ENCODE assay signal across 18 cellular contexts in the genomic region with DNA sequence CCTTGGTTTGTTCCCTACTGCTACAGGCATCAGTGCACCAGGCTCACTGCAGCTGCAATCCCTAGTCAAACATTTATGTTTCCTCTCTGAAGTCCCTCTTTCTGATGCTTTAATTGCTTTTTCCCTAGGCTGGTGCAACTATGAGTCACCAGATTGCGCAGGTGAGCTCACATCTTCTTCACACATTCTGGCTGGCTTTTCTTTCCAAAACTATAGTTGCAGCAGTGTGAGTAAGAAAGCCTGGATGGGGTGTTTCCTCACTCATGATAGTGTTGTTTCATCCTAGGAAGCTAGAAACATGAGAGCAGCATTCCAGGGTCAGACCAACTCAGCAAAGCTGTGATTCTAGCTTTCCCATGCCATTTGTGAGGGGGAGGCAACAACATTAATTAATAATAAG.
DNase-seq lines count a peak whose midpoint lies in the region; ATAC-seq and TF ChIP-seq lines count a peak whose summit lies in the region.
"Had no signal": no experiment of that assay in that cellular context is flagged by ENCODE, and none has a peak within 500 bp of the region (broad histone marks: within the 10 kb centered on the region; RNA-seq: fewer than 3 reads in every experiment).

No MANE protein-coding gene starts in this region.

- H3K79me2 ChIP-seq in PC-3 (ENCODE audit: low read length): no peaks in the 10 kb centered on the region

- H3K9ac ChIP-seq in PC-3 (ENCODE audit: low read length): no peak overlapping the region
- H3K9ac ChIP-seq: BLaER1 treated with 17β-estradiol and CSF1 and Interleukin-3, amounts not matched to agents 10 nM and 100 nM had no signal

- H3K9me2 ChIP-seq in PC-3 (replicated peaks; ENCODE audit: low read length): no peaks in the 10 kb centered on the region

- H3F3A ChIP-seq in PC-3 (ENCODE audit: low read length, unreplicated experiment): no peaks in the 10 kb centered on the region

- intact Hi-C loops in PC-3 (cut with micrococcal nuclease) (no loop called here), left ventricle myocardium superior (cut with micrococcal nuclease) (no loop called here)

- no peaks in the 10 kb centered on the region for H3K27me3 ChIP-seq in PC-3 (ENCODE audit: low read length)
- H3K27me3 ChIP-seq: BLaER1 treated with 17β-estradiol and CSF1 and Interleukin-3, amounts not matched to agents 10 nM and 100 nM had no signal

- H3K4me1 ChIP-seq in PC-3 (ENCODE audit: insufficient read depth, low read length): no peaks in the 10 kb centered on the region

- CTCF ChIA-PET in PC-3 (lab: Charles Lee): no interaction called here

- H3K4me3 ChIP-seq in PC-3 (ENCODE audit: low read length) (no peak overlapping the region), epithelial cell of esophagus (ENCODE audit: low read length) (no peak overlapping the region), skeletal muscle cell (ENCODE audit: low read depth, low read length) (no peak overlapping the region)
- H3K4me3 ChIP-seq: BLaER1 treated with 17β-estradiol and CSF1 and Interleukin-3, amounts not matched to agents 10 nM and 100 nM had no signal

- H3K4me2 ChIP-seq in PC-3 (ENCODE audit: low read length): no peak overlapping the region
- H3K4me2 ChIP-seq: BLaER1 treated with 17β-estradiol and CSF1 and Interleukin-3, amounts not matched to agents 10 nM and 100 nM had no signal

- H3K27ac ChIP-seq in PC-3 (ENCODE audit: low read length): no peak overlapping the region
- H3K27ac ChIP-seq: BLaER1 treated with 17β-estradiol and CSF1 and Interleukin-3, amounts not matched to agents 10 nM and 100 nM; RWPE1 had no signal

- no TSS peak for BruUV-seq in PC-3 (replicated peaks; lab: Mats Ljungman, UMichigan)

- peak; percentile 34 for DNase-seq in DMS53 (lab: John Stamatoyannopoulos, UW)
- no peak for DNase-seq in DMS53 treated with DMSO at 0.1 percent for 48 hours (lab: John Stamatoyannopoulos, UW; ENCODE audit: unreplicated experiment)
- DNase-seq in PC-3: peak; percentile 5
- peak; percentile 52 for DNase-seq in epithelial cell of esophagus (ENCODE audit: low read depth)
- peak; percentile 86 for DNase-seq in skeletal muscle cell (ENCODE audit: low read depth)
- DNase-seq in putamen (ENCODE audit: low spot score): no peak
- DNase-seq in amniotic stem cell (lab: John Stamatoyannopoulos, UW): no peak
- DNase-seq in left ventricle myocardium superior: no peak
- DNase-seq: 8988T, DND-41, GF-D8, H9, Kasumi-1, NCI-H187 treated with DMSO at 0.1 percent for 48 hours, NCI-H2171, NCI-H446 treated with DMSO at 0.1 percent for 48 hours had no signal

- ATAC-seq in PC-3: no peak
- ATAC-seq in left ventricle myocardium superior: no peak

- POLR2A ChIA-PET in PC-3 (lab: Charles Lee; ENCODE audit: unreplicated experiment): no interaction called here

- no peaks in the 10 kb centered on the region for H4K20me1 ChIP-seq in PC-3 (ENCODE audit: low read length)
- H4K20me1 ChIP-seq: BLaER1 treated with 17β-estradiol and CSF1 and Interleukin-3, amounts not matched to agents 10 nM and 100 nM had no signal

- TF ChIP-seq CTCF in PC-3 (conservative IDR thresholded peaks at IDR 0.05; ENCODE audit: low read depth, low read length): no peak
- no peak for TF ChIP-seq CTCF in epithelial cell of esophagus (IDR thresholded peaks at IDR 0.05; ENCODE audit: insufficient read depth, low read depth, low read length, missing control alignments)

- no peaks in the 10 kb centered on the region for H3K36me3 ChIP-seq in PC-3 (ENCODE audit: low read depth, low read length)
- H3K36me3 ChIP-seq: BLaER1 treated with 17β-estradiol and CSF1 and Interleukin-3, amounts not matched to agents 10 nM and 100 nM had no signal

- no peaks in the 10 kb centered on the region for H3K9me3 ChIP-seq in PC-3 (ENCODE audit: low read length)
- H3K9me3 ChIP-seq: BLaER1 treated with 17β-estradiol and CSF1 and Interleukin-3, amounts not matched to agents 10 nM and 100 nM had no signal

- no peak overlapping the region for H2AFZ ChIP-seq in PC-3 (ENCODE audit: low read length)

Comparison
In these comparisons a context has a peak if more than half of its experiments do, and no peak if none do; other contexts are left out.
1. DNase-seq: peak in DMS53 (single experiment), PC-3 (single experiment), epithelial cell of esophagus (single experiment) and skeletal muscle cell (single experiment); none in DMS53 treated with DMSO at 0.1 percent for 48 hours (single experiment), putamen (single experiment), amniotic stem cell (single experiment) and left ventricle myocardium superior (single experiment).